Comparison of ENCODE assay signal across 28 cellular contexts in genomic region chr18:3645384-3646156, GRCh38.
"Had no signal": no experiment of that assay in that cellular context is flagged by ENCODE, and none has a peak within 500 bp of the region (broad histone marks: within the 10 kb centered on the region; RNA-seq: fewer than 3 reads in every experiment).

No MANE protein-coding gene starts in this region.

- H3K27ac Mint-ChIP-seq: activated CD4-positive, alpha-beta T cell treated with anti-CD3 and anti-CD28 coated beads, Interleukin-2, amount 10 ng/mL, durations not matched to agents 7 days and 5 days; activated CD8-positive, alpha-beta T cell treated with anti-CD3 and anti-CD28 coated beads, Interleukin-2, amount 10 ng/mL, durations not matched to agents 7 days and 5 days; activated naive CD4-positive, alpha-beta T cell treated with anti-CD3 and anti-CD28 coated beads for 36 hours; natural killer cell; neural progenitor cell; stimulated activated memory B cell treated with anti-CD40 and anti-IgM and Interleukin-4, amounts not matched to agents 10 μg/mL and 1 μg/mL and 100 μg/mL, for 72 hours; T-helper 17 cell had no signal

- H3K4me2 ChIP-seq: neural progenitor cell, smooth muscle cell had no signal

- H2AFZ ChIP-seq: neural progenitor cell, parathyroid adenoma had no signal

- H3K4me1 Mint-ChIP-seq: natural killer cell; stimulated activated memory B cell treated with anti-CD40 and anti-IgM and Interleukin-4, amounts not matched to agents 10 μg/mL and 1 μg/mL and 100 μg/mL, for 72 hours had no signal

- H3K9me3 Mint-ChIP-seq: activated CD4-positive, alpha-beta T cell treated with anti-CD3 and anti-CD28 coated beads, Interleukin-2, amount 10 ng/mL, durations not matched to agents 7 days and 5 days; activated naive CD4-positive, alpha-beta T cell treated with anti-CD3 and anti-CD28 coated beads for 36 hours; natural killer cell; stimulated activated memory B cell treated with anti-CD40 and anti-IgM and Interleukin-4, amounts not matched to agents 10 μg/mL and 1 μg/mL and 100 μg/mL, for 72 hours had no signal

- H3K9me3 ChIP-seq: heart right ventricle, left lung, lower lobe of right lung, psoas muscle, tibial nerve had no signal

- H3K27me3 Mint-ChIP-seq: activated CD4-positive, alpha-beta T cell treated with anti-CD3 and anti-CD28 coated beads, Interleukin-2, amount 10 ng/mL, durations not matched to agents 7 days and 5 days; stimulated activated memory B cell treated with anti-CD40 and anti-IgM and Interleukin-4, amounts not matched to agents 10 μg/mL and 1 μg/mL and 100 μg/mL, for 72 hours; T-helper 17 cell had no signal

- H3K36me3 Mint-ChIP-seq: natural killer cell; stimulated activated memory B cell treated with anti-CD40 and anti-IgM and Interleukin-4, amounts not matched to agents 10 μg/mL and 1 μg/mL and 100 μg/mL, for 72 hours had no signal

- ATAC-seq: activated CD4-positive, CD25-positive, alpha-beta regulatory T cell treated with anti-CD3 and anti-CD28 coated beads, Interleukin-2, amount 50 U/mL, for 24 hours; activated CD8-positive, alpha-beta T cell treated with anti-CD3 and anti-CD28 coated beads, Interleukin-2, amount 10 ng/mL, durations not matched to agents 7 days and 5 days; esophagus mucosa; foreskin keratinocyte; heart right ventricle; left lung; lower lobe of right lung; natural killer cell; psoas muscle; stimulated activated memory B cell treated with anti-CD40 and anti-IgM and Interleukin-4, amounts not matched to agents 10 μg/mL and 1 μg/mL and 100 μg/mL, for 72 hours; T-helper 17 cell had no signal

- H3K4me1 ChIP-seq: parathyroid adenoma, psoas muscle had no signal

- H3K9ac ChIP-seq: neural progenitor cell, parathyroid adenoma had no signal

- H3K27ac ChIP-seq: foreskin keratinocyte, heart right ventricle, left lung, lower lobe of right lung, neural progenitor cell, parathyroid adenoma, psoas muscle, tibial nerve, WERI-Rb-1 had no signal

- H3K4me3 ChIP-seq: heart right ventricle, left lung, lower lobe of right lung, neural progenitor cell, psoas muscle, smooth muscle cell, tibial nerve had no signal

- H3K27me3 ChIP-seq: foreskin keratinocyte, heart right ventricle, left lung, neural progenitor cell, tibial nerve had no signal

- H3K36me3 ChIP-seq: heart right ventricle, left lung, lower lobe of right lung, neural progenitor cell, tibial nerve, WERI-Rb-1 had no signal

- H3K4me3 Mint-ChIP-seq: activated CD4-positive, alpha-beta T cell treated with anti-CD3 and anti-CD28 coated beads, Interleukin-2, amount 10 ng/mL, durations not matched to agents 7 days and 5 days; activated CD8-positive, alpha-beta T cell treated with anti-CD3 and anti-CD28 coated beads, Interleukin-2, amount 10 ng/mL, durations not matched to agents 7 days and 5 days; activated naive CD4-positive, alpha-beta T cell treated with anti-CD3 and anti-CD28 coated beads for 36 hours; natural killer cell; neural progenitor cell; stimulated activated memory B cell treated with anti-CD40 and anti-IgM and Interleukin-4, amounts not matched to agents 10 μg/mL and 1 μg/mL and 100 μg/mL, for 72 hours; T-helper 17 cell had no signal

- H3K79me2 ChIP-seq: parathyroid adenoma had no signal

- DNase-seq: activated CD4-positive, alpha-beta T cell treated with anti-CD3 and anti-CD28 coated beads, Interleukin-2, amount 10 ng/mL, durations not matched to agents 7 days and 5 days; activated CD8-positive, alpha-beta T cell treated with anti-CD3 and anti-CD28 coated beads, Interleukin-2, amount 10 ng/mL, durations not matched to agents 7 days and 5 days; activated effector memory CD4-positive, alpha-beta T cell treated with anti-CD3 and anti-CD28 coated beads, Interleukin-2, amount 50 U/mL, for 16 hours; activated naive CD4-positive, alpha-beta T cell treated with anti-CD3 and anti-CD28 coated beads for 36 hours; amygdala; central memory CD4-positive, alpha-beta T cell; foreskin keratinocyte; heart right ventricle; kidney glomerular epithelial cell; left lung; lower lobe of right lung; mesenchymal stem cell; natural killer cell; occipital lobe; psoas muscle; stimulated activated CD4-positive, alpha-beta T cell treated with anti-CD3 and anti-CD28 coated beads, Interleukin-1b, Interleukin-23, amount 100 ng/mL, for 48 hours; stimulated activated CD4-positive, alpha-beta T cell treated with anti-CD3 and anti-CD28 coated beads, Interleukin-4, amount 100 ng/mL, for 4 hours; stimulated activated CD8-positive, alpha-beta memory T cell treated with anti-CD3 and anti-CD28 coated beads, Interleukin-4, amount 100 ng/mL, for 48 hours; T-helper 17 cell; T1000; WERI-Rb-1 had no signal
